7 cellular contexts compared by ENCODE assay signal in the genomic region with DNA sequence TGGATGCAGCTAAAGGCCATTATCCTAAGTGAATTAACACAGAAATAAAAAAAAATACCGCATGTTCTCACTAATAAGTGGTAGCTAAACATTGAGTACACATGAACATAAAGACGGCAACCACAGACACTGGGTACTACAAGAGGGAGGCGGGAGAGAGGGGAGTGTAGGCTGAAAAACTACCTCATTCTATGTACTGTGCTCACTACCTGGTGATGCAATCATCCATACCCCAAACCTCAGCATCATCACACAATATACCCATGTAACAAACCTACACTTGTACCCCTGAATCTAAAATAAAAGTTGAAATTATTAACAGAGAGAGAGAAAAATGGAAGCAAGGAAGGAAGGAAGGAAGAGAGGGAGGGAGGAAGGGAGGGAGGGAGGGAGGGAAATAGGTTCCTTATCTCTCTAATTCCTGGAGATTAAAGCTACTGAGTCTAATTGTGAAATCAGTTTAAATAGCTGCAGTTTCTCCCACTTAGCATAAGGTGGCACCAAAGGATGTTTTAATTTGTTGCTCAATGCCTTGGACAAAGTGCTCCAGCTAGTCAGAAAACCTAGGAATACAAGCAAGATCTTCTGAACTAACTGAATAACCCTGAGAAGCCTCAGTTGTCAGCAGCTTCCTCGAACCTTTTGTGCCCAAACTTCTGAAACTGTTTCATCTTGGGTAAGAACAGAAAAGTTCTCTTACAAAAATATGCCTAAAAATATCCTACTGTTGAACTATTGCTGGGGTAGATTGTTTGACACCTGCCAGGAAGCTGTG.
DNase-seq lines count a peak whose midpoint lies in the region; ATAC-seq and TF ChIP-seq lines count a peak whose summit lies in the region.

No MANE protein-coding gene starts in this region.

- H3K36me3 Mint-ChIP-seq in mesothelial cell of epicardium, result no peaks in the 10 kb centered on the region

- peaks cover 14% of the 10 kb centered on the region for H3K4me1 Mint-ChIP-seq in mesothelial cell of epicardium

- H3K4me3 Mint-ChIP-seq in mesothelial cell of epicardium, result no peak overlapping the region

- in situ Hi-C loops in GM23248 (cut with MboI), result loop anchor here (25.0 kb wide), 1 partner anchor 673 kb away; no protein-coding TSS in a partner anchor

- WGBS in GM23248 (ENCODE audit: low coverage in 1 of 2, low lambda C conversion rate in 2 of 2, missing lambda C conversion rate in 2 of 2), 2 experiments, result 45 to 52% methylated on average over 4 of the region's 4 CpGs

- H3K27ac ChIP-seq in GM23248, result no peak overlapping the region

- no peak overlapping the region for H3K4me2 ChIP-seq in GM23248 (ENCODE audit: unreplicated experiment)

- TF ChIP-seq CTCF in LNCAP (IDR thresholded peaks at IDR 0.05) (peak; percentile 64; the same call in 1 of the 2 replicates), mesothelial cell of epicardium (IDR thresholded peaks at IDR 0.05; ENCODE audit: unreplicated experiment) (peak; percentile 44)

- DNase-seq in GM04504 (ENCODE audit: low read depth), result peak; percentile 17
- peak; percentile 80 for DNase-seq in GM23248
- DNase-seq in OCI-M1 (lab: John Stamatoyannopoulos, UW), result peak; percentile 84
- DNase-seq in dermis microvascular lymphatic vessel endothelial cell (ENCODE audit: low read depth in 2 of 2), result peak; percentile 60 to 80
- DNase-seq in mesothelial cell of epicardium (ENCODE audit: low spot score in 2 of 2, unreplicated experiment in 2 of 2), result no peak

- H3K9me2 ChIP-seq in GM23248 (ENCODE audit: insufficient read depth), result no peaks in the 10 kb centered on the region

- H3K4me1 ChIP-seq in GM23248 (ENCODE audit: insufficient read depth), result no peaks in the 10 kb centered on the region

- H3K4me3 ChIP-seq in GM23248, result no peak overlapping the region

- no peaks in the 10 kb centered on the region for H3K9me3 ChIP-seq in GM23248 (ENCODE audit: low read depth)

- H3K27me3 Mint-ChIP-seq in mesothelial cell of epicardium (ENCODE audit: low read depth), result no peaks in the 10 kb centered on the region

- ATAC-seq in HG02840 (IDR thresholded peaks at IDR 0.05; ENCODE audit: low FRiP score, unreplicated experiment), result no peak

- no peaks in the 10 kb centered on the region for H3K36me3 ChIP-seq in GM23248 (ENCODE audit: low read depth)

- H3K27ac Mint-ChIP-seq in mesothelial cell of epicardium, result no peak overlapping the region

- no peak overlapping the region for H2AFZ ChIP-seq in GM23248

- H4K20me1 ChIP-seq in GM23248 (ENCODE audit: insufficient read depth), result no peaks in the 10 kb centered on the region

- no peaks in the 10 kb centered on the region for H3K9me3 Mint-ChIP-seq in mesothelial cell of epicardium

- H3K79me2 ChIP-seq in GM23248 (ENCODE audit: insufficient read depth), result no peaks in the 10 kb centered on the region

- H3K9ac ChIP-seq in GM23248, result no peak overlapping the region

- no peaks in the 10 kb centered on the region for H3F3A ChIP-seq in GM23248 (ENCODE audit: insufficient read depth)

- H3K27me3 ChIP-seq in GM23248 (replicated peaks; ENCODE audit: insufficient read depth), result no peaks in the 10 kb centered on the region

Comparison
In these comparisons a context has a peak if more than half of its experiments do, and no peak if none do; other contexts are left out.
1. DNase-seq: peak in GM04504 (single experiment), GM23248 (single experiment), OCI-M1 (single experiment) and dermis microvascular lymphatic vessel endothelial cell (2 of 2); none in mesothelial cell of epicardium (0 of 2).